ENCODE assay signal across 14 cellular contexts in genomic region chr2:121309801-121310200, GRCh38. TPM values are rescaled to one million over a fixed set of nuclear protein-coding genes. Genes with fewer than 3 reads are reported as not detected.
DNase-seq lines count a peak whose midpoint lies in the region; ATAC-seq and TF ChIP-seq lines count a peak whose summit lies in the region.
"Had no signal": no experiment of that assay in that cellular context is flagged by ENCODE, and none has a peak within 500 bp of the region (broad histone marks: within the 10 kb centered on the region; RNA-seq: fewer than 3 reads in every experiment).

No MANE protein-coding gene starts in this region.

- 47% methylated on average over 3 of the region's 3 CpGs for WGBS in hepatocyte (ENCODE audit: low lambda C conversion rate, missing lambda C conversion rate)

- no peaks in the 10 kb centered on the region for H3K4me1 ChIP-seq in hepatocyte (ENCODE audit: insufficient read depth)

- no peaks in the 10 kb centered on the region for H3K9me3 ChIP-seq in hepatocyte (ENCODE audit: low read depth)

- no peaks in the 10 kb centered on the region for H3K27me3 ChIP-seq in hepatocyte

- DNase-seq in activated effector memory CD4-positive, alpha-beta T cell treated with anti-CD3 and anti-CD28 coated beads, Interleukin-2, amount 50 U/mL, for 16 hours, result peak; percentile 31
- DNase-seq in activated effector memory CD4-positive, alpha-beta T cell treated with Interleukin-2 at 50 U/mL for 16 hours, result no peak
- peak; percentile 30 for DNase-seq in dermis blood vessel endothelial cell
- DNase-seq in A172 (ENCODE audit: low spot score), result no peak
- no peak for DNase-seq in NCI-H1105 treated with DMSO at 0.1 percent for 48 hours (lab: John Stamatoyannopoulos, UW)
- DNase-seq in DMS79 (lab: John Stamatoyannopoulos, UW), result no peak
- no peak for DNase-seq in hepatocyte (ENCODE audit: low spot score)
- DNase-seq: activated naive CD4-positive, alpha-beta T cell treated with anti-CD3 and anti-CD28 coated beads, Interleukin-2, amount 10 ng/mL, durations not matched to agents 7 days and 5 days; AML-193; NCI-H345; stimulated activated naive CD4-positive, alpha-beta T cell had no signal

- no peaks in the 10 kb centered on the region for H3K9me2 ChIP-seq in hepatocyte (replicated peaks; ENCODE audit: insufficient read depth)

- no peak overlapping the region for H3K4me2 ChIP-seq in hepatocyte

- TF ChIP-seq CTCF in hepatocyte (IDR thresholded peaks at IDR 0.05; ENCODE audit: poor library complexity), result no peak

- no peak overlapping the region for H2AFZ ChIP-seq in hepatocyte

- H3K79me2 ChIP-seq in hepatocyte, result no peaks in the 10 kb centered on the region

- H3K27ac ChIP-seq in hepatocyte, result no peak overlapping the region
- H3K27ac ChIP-seq: HL-60, skin epidermis had no signal

- no peaks in the 10 kb centered on the region for H3K36me3 ChIP-seq in hepatocyte (replicated peaks; ENCODE audit: insufficient read depth, low read depth)

- ATAC-seq in HG03354 (IDR thresholded peaks at IDR 0.05; ENCODE audit: poor library complexity, severe bottlenecking, unreplicated experiment), result peak; percentile 76

- H3K4me3 ChIP-seq in hepatocyte, result no peak overlapping the region
- H3K4me3 ChIP-seq: skin epidermis had no signal

- H4K20me1 ChIP-seq in hepatocyte (ENCODE audit: insufficient read depth, poor library complexity, severe bottlenecking), result no peaks in the 10 kb centered on the region

RNA-seq across cellular contexts. Expression of gene TFCP2L1, which starts 24.8 kb away (rescaled TPM):
- total RNA-seq in dermis blood vessel endothelial cell, result 0.28 and 0.51 TPM in 2 replicates
- 0.26 and 0.34 TPM in 2 replicates for total RNA-seq in A172 (2014; rRNA removed; shearing (Covaris generic))
- 2.2 and 2.5 TPM in 2 replicates for total RNA-seq in hepatocyte
- polyA plus RNA-seq in hepatocyte, result 0.99 and 1.1 TPM in 2 replicates

Comparison
In these comparisons a context has a peak if more than half of its experiments do, and no peak if none do; other contexts are left out.
1. DNase-seq: peak in activated effector memory CD4-positive, alpha-beta T cell treated with anti-CD3 and anti-CD28 coated beads, Interleukin-2, amount 50 U/mL, for 16 hours (single experiment) and dermis blood vessel endothelial cell (single experiment); none in activated effector memory CD4-positive, alpha-beta T cell treated with Interleukin-2 at 50 U/mL for 16 hours (single experiment), A172 (single experiment), NCI-H1105 treated with DMSO at 0.1 percent for 48 hours (single experiment), DMS79 (single experiment) and hepatocyte (single experiment).